Comparison of ENCODE assay signal across 8 cellular contexts in the genomic region with DNA sequence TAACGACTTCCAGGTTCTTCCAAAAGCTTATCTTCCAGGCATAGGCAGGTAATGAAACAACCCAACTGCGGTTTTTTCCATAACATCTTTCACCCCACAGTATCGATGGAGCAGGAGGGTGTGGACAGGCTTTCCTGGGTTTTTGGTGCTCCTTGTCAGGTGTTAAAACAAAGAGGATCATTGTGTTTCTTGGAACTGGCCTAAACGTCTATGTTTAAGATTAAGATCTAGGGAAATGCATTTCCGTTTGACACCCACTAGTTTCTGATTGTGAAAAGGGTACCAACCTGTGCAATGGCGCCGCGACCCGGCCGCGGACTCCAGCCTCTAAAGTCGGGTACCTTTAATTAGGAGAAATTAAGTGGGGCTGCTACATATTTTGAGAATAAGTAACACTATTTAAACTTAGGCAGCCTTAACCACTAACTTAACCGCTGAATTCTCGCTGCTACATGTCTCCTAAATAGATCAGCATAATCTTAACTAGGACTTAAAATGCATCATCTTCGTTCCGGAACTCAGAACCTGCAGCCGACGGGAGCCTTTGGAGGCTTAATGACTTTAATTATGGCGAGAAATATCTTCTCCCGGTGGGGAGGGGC. TPM values are rescaled to one million over a fixed set of nuclear protein-coding genes. Genes with fewer than 3 reads are reported as not detected.
DNase-seq lines count a peak whose midpoint lies in the region; ATAC-seq and TF ChIP-seq lines count a peak whose summit lies in the region.

No MANE protein-coding gene starts in this region.

- H3K9me3 Mint-ChIP-seq in natural killer cell: no peaks in the 10 kb centered on the region
- no peaks in the 10 kb centered on the region for H3K9me3 Mint-ChIP-seq in activated T-helper 1 cell treated with anti-CD3 and anti-CD28 coated beads, Interleukin-12 subunit alpha, Interleukin-12 subunit beta, Interleukin-2, Interleukin-4 antibody, amounts not matched to agents 30 ng/mL and 10 ng/mL and 1 ng/mL, durations not matched to agents 14 hours and 24 hours and 36 hours

- no peaks in the 10 kb centered on the region for H3K27me3 ChIP-seq in ectodermal cell (ENCODE audit: control insufficient read depth, insufficient read depth, low read length, poor library complexity, severe bottlenecking)

- H3K36me3 Mint-ChIP-seq in natural killer cell: no peaks in the 10 kb centered on the region
- H3K36me3 Mint-ChIP-seq in activated T-helper 1 cell treated with anti-CD3 and anti-CD28 coated beads, Interleukin-12 subunit alpha, Interleukin-12 subunit beta, Interleukin-2, Interleukin-4 antibody, amounts not matched to agents 30 ng/mL and 10 ng/mL and 1 ng/mL, durations not matched to agents 14 hours and 24 hours and 36 hours (ENCODE audit: low read depth): no peaks in the 10 kb centered on the region

- no peaks in the 10 kb centered on the region for H3K36me3 ChIP-seq in ectodermal cell (ENCODE audit: control insufficient read depth, insufficient read depth, low read length)

- no peak for TF ChIP-seq CTCF in natural killer cell (IDR thresholded peaks at IDR 0.05)

- no peaks in the 10 kb centered on the region for H3K9me3 ChIP-seq in ectodermal cell (ENCODE audit: control insufficient read depth, low read length)

- H3K27ac Mint-ChIP-seq in natural killer cell: peak overlapping the region in 1 of 2 donors; percentile 73
- no peak overlapping the region for H3K27ac Mint-ChIP-seq in activated T-helper 1 cell treated with anti-CD3 and anti-CD28 coated beads, Interleukin-12 subunit alpha, Interleukin-12 subunit beta, Interleukin-2, Interleukin-4 antibody, amounts not matched to agents 30 ng/mL and 10 ng/mL and 1 ng/mL, durations not matched to agents 14 hours and 24 hours and 36 hours

- WGBS in ectodermal cell, 2 experiments: 14% methylated on average over 19 to 20 of the region's 20 CpGs

- H3K27me3 Mint-ChIP-seq in natural killer cell (ENCODE audit: low read depth in 2 of 2): peaks cover 50 to 77% of the 10 kb centered on the region in 2 donors
- H3K27me3 Mint-ChIP-seq in activated T-helper 1 cell treated with anti-CD3 and anti-CD28 coated beads, Interleukin-12 subunit alpha, Interleukin-12 subunit beta, Interleukin-2, Interleukin-4 antibody, amounts not matched to agents 30 ng/mL and 10 ng/mL and 1 ng/mL, durations not matched to agents 14 hours and 24 hours and 36 hours (ENCODE audit: insufficient read depth): peaks cover 52% of the 10 kb centered on the region

- peaks cover 43% of the 10 kb centered on the region for H3K4me1 ChIP-seq in ectodermal cell (ENCODE audit: control insufficient read depth, insufficient read depth, low read length)

- intact Hi-C loops in natural killer cell (cut with micrococcal nuclease): loop anchor here (5.0 kb wide), 2 partner anchors 73 to 93 kb away; no protein-coding TSS in a partner anchor
- intact Hi-C loops in activated T-helper 1 cell treated with anti-CD3 and anti-CD28 coated beads, Interleukin-12 subunit alpha, Interleukin-12 subunit beta, Interleukin-2, Interleukin-4 antibody, amounts not matched to agents 30 ng/mL and 10 ng/mL and 1 ng/mL, durations not matched to agents 14 hours and 24 hours and 36 hours (cut with micrococcal nuclease): no loop called here

- H3K4me1 Mint-ChIP-seq in natural killer cell: peaks cover 20 to 26% of the 10 kb centered on the region in 2 donors
- H3K4me1 Mint-ChIP-seq in activated T-helper 1 cell treated with anti-CD3 and anti-CD28 coated beads, Interleukin-12 subunit alpha, Interleukin-12 subunit beta, Interleukin-2, Interleukin-4 antibody, amounts not matched to agents 30 ng/mL and 10 ng/mL and 1 ng/mL, durations not matched to agents 14 hours and 24 hours and 36 hours (ENCODE audit: low read depth): peaks cover 4% of the 10 kb centered on the region

- peak overlapping the region; percentile 87 for H3K27ac ChIP-seq in ectodermal cell (ENCODE audit: insufficient read depth, low read depth, low read length, poor library complexity, severe bottlenecking)

- peak; percentile 11 for DNase-seq in AG08395 (ENCODE audit: low spot score)
- DNase-seq in M059J (ENCODE audit: low read depth): peak; percentile 79
- DNase-seq in natural killer cell: no peak
- DNase-seq in NCI-H2107 (lab: John Stamatoyannopoulos, UW): no peak
- DNase-seq in activated T-helper 1 cell treated with anti-CD3 and anti-CD28 coated beads, Interleukin-12 subunit alpha, Interleukin-12 subunit beta, Interleukin-2, Interleukin-4 antibody, amounts not matched to agents 30 ng/mL and 10 ng/mL and 1 ng/mL, durations not matched to agents 14 hours and 24 hours and 36 hours (ENCODE audit: low spot score): no peak

- peak overlapping the region; percentile 31 for H3K4me3 ChIP-seq in ectodermal cell (ENCODE audit: insufficient read depth, low read depth, low read length)

- ATAC-seq in natural killer cell: peak in 1 of 3 donors; percentile 6
- ATAC-seq in HG03159 (IDR thresholded peaks at IDR 0.05; ENCODE audit: unreplicated experiment): no peak
- ATAC-seq in HG03139 (IDR thresholded peaks at IDR 0.05; ENCODE audit: unreplicated experiment): no peak

- peak overlapping the region; percentile 79 for H3K4me3 Mint-ChIP-seq in natural killer cell
- H3K4me3 Mint-ChIP-seq in activated T-helper 1 cell treated with anti-CD3 and anti-CD28 coated beads, Interleukin-12 subunit alpha, Interleukin-12 subunit beta, Interleukin-2, Interleukin-4 antibody, amounts not matched to agents 30 ng/mL and 10 ng/mL and 1 ng/mL, durations not matched to agents 14 hours and 24 hours and 36 hours: no peak overlapping the region

RNA-seq across cellular contexts. Expression of a gene that starts 31.5 kb away (rescaled TPM):
- total RNA-seq in M059J (2014; rRNA removed; shearing (Covaris generic)): not detected in 2 replicates
- polyA plus RNA-seq in ectodermal cell (2013, experiment 1 of 4): not detected
- polyA plus RNA-seq in ectodermal cell (2013, experiment 2 of 4): not detected
- polyA plus RNA-seq in ectodermal cell (2013, experiment 3 of 4): not detected
- not detected for polyA plus RNA-seq in ectodermal cell (2013, experiment 4 of 4)
- total RNA-seq in natural killer cell: not detected
- not detected in 2 replicates for total RNA-seq in activated T-helper 1 cell treated with anti-CD3 and anti-CD28 coated beads, Interleukin-12 subunit alpha, Interleukin-12 subunit beta, Interleukin-2, Interleukin-4 antibody, amounts not matched to agents 30 ng/mL and 10 ng/mL and 1 ng/mL, durations not matched to agents 14 hours and 24 hours and 36 hours

RNA-seq across cellular contexts. Expression of a gene that starts 42.7 kb away (rescaled TPM):
- 3.7 and 6.8 TPM in 2 replicates for total RNA-seq in M059J (2014; rRNA removed; shearing (Covaris generic))
- 3.8 TPM for polyA plus RNA-seq in ectodermal cell (2013, experiment 1 of 4)
- polyA plus RNA-seq in ectodermal cell (2013, experiment 2 of 4): 3.3 TPM
- 3.7 TPM for polyA plus RNA-seq in ectodermal cell (2013, experiment 3 of 4)
- polyA plus RNA-seq in ectodermal cell (2013, experiment 4 of 4): 5.6 TPM
- total RNA-seq in natural killer cell: under 1 TPM in 1 of 3 donors, not detected in 2; 0.23 TPM
- 0.03 TPM in 1 of 2 replicates, not detected in the other for total RNA-seq in activated T-helper 1 cell treated with anti-CD3 and anti-CD28 coated beads, Interleukin-12 subunit alpha, Interleukin-12 subunit beta, Interleukin-2, Interleukin-4 antibody, amounts not matched to agents 30 ng/mL and 10 ng/mL and 1 ng/mL, durations not matched to agents 14 hours and 24 hours and 36 hours

Comparison
In these comparisons a context has a peak if more than half of its experiments do, and no peak if none do; other contexts are left out.
1. DNase-seq: peak in AG08395 (single experiment) and M059J (single experiment); none in natural killer cell (single experiment), NCI-H2107 (single experiment) and activated T-helper 1 cell treated with anti-CD3 and anti-CD28 coated beads, Interleukin-12 subunit alpha, Interleukin-12 subunit beta, Interleukin-2, Interleukin-4 antibody, amounts not matched to agents 30 ng/mL and 10 ng/mL and 1 ng/mL, durations not matched to agents 14 hours and 24 hours and 36 hours (single experiment).